Comparison of ENCODE assay signal across 1 cellular context in genomic region chr5:149299451-149300054, GRCh38.
TF ChIP-seq lines count a peak whose summit lies in the region.

No MANE protein-coding gene starts in this region.

TF ChIP-seq in HepG2, 621 proteins besides CTCF, POLR2A, EP300 and RAD21 (continued from another document):
- TF ChIP-seq SNAPC4 (CRISPR knock-in tag; IDR thresholded peaks at IDR 0.05) (0 out of 2 replicates have a peak, but pooled peaks have one; percentile 27), NR0B2 (CRISPR knock-in tag; IDR thresholded peaks at IDR 0.05) (no peak), ZNF574 (CRISPR knock-in tag; IDR thresholded peaks at IDR 0.05) (0 out of 2 replicates have a peak, but pooled peaks have one; percentile 19), ZNF543 (CRISPR knock-in tag; IDR thresholded peaks at IDR 0.05) (peak; percentile 100), HNF4G (IDR thresholded peaks at IDR 0.05; ENCODE audit: borderline replicate concordance, low read depth, low read length) (0 out of 2 replicates have a peak, but pooled peaks have one; percentile 27), HNF4G (CRISPR knock-in tag; IDR thresholded peaks at IDR 0.05; ENCODE audit: borderline replicate concordance, low read depth) (no peak), ISX (CRISPR knock-in tag; conservative IDR thresholded peaks at IDR 0.05) (no peak), GPN1 (CRISPR knock-in tag; IDR thresholded peaks at IDR 0.05; ENCODE audit: borderline replicate concordance) (no peak), SOX13 (IDR thresholded peaks at IDR 0.05) (no peak), SOX13 (CRISPR knock-in tag; conservative IDR thresholded peaks at IDR 0.05 in 1 of 2, IDR thresholded peaks at IDR 0.05 in 1 of 2) (peak in 1 of 2 experiments; percentile 50; a peak in 2 of 4 replicates), CEBPB (IDR thresholded peaks at IDR 0.05; ENCODE audit: borderline replicate concordance, low read depth, low read length) (peak; percentile 89), NR2F1 (CRISPR knock-in tag; IDR thresholded peaks at IDR 0.05) (peak; percentile 62 to 64), ZNF234 (CRISPR knock-in tag; conservative IDR thresholded peaks at IDR 0.05) (no peak), HIC2 (CRISPR knock-in tag; IDR thresholded peaks at IDR 0.05; ENCODE audit: low read depth) (0 out of 2 replicates have a peak, but pooled peaks have one; percentile 21), ELF3 (CRISPR knock-in tag; IDR thresholded peaks at IDR 0.05) (peak; percentile 52; the same call in 1 of the 2 replicates), ZNF281 (CRISPR knock-in tag; IDR thresholded peaks at IDR 0.05; ENCODE audit: borderline replicate concordance) (peak; percentile 90; the same call in 1 of the 2 replicates), E2F2 (CRISPR knock-in tag; IDR thresholded peaks at IDR 0.05; ENCODE audit: borderline replicate concordance) (no peak), ZNF761 (CRISPR knock-in tag; conservative IDR thresholded peaks at IDR 0.05) (0 out of 2 replicates have a peak, but pooled peaks have one; percentile 35), ZNF644 (CRISPR knock-in tag; IDR thresholded peaks at IDR 0.05; ENCODE audit: low read depth) (peak; percentile 54; the same call in 1 of the 2 replicates), ZNF672 (CRISPR knock-in tag; IDR thresholded peaks at IDR 0.05) (no peak)
